Comparison of ENCODE assay signal across 18 cellular contexts in the genomic region with DNA sequence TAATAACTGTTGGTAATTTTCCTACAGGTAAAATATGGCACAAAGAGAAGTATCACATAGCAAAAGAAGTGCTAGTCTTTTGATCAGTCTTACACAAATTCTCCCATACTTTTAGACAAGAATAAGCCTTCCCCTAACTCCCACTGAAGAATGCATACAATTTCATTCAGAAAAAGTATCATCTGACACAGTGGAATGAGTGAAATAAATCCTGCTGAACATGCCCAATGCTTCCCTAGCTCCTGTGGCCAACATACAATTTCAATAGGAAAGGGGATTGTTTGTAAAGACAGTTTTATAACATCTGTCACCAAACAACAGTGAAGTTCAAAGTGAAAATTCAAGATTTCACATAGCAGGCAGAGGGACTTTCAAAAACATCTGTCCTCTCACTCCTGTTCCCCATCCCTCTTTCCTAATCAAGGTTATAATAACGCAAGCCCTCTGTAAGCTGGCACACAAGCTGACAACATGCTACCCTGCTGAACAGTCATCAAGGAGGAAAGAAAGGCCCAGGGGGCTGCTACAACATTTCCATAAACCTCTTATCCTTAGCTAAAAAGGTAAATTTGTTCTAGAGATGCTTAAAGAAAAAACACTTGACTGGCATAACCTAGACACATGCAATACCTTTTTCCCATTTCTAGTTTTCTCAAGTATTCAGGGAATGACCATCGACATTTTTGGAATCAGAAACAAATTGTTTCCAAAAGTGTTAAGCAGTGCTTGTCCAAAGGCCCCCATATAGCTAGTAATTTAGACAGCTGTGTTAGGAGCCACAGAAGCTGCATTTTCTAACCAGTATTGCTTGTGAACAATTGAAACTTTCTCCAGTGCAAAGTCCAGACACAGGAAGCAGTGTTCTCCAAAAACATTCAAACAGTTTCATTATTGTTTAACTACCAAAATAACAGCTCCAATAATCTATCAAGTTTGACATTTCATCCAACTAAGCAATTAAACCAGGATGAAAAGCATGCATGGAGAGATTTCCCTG. TPM values are rescaled to one million over a fixed set of nuclear protein-coding genes. Genes with fewer than 3 reads are reported as not detected.
A peak's percentile ranks its signal among the peaks of the same experiment; 100 is the strongest.
DNase-seq lines count a peak whose midpoint lies in the region; ATAC-seq and TF ChIP-seq lines count a peak whose summit lies in the region.
"Had no signal": no experiment of that assay in that cellular context is flagged by ENCODE, and none has a peak within 500 bp of the region (broad histone marks: within the 10 kb centered on the region; RNA-seq: fewer than 3 reads in every experiment).

No MANE protein-coding gene starts in this region.

- intact Hi-C loops in CD4-positive, alpha-beta memory T cell (cut with micrococcal nuclease), result loop anchor here (1.0 kb wide), 1 partner anchor 13 kb away; no protein-coding TSS in a partner anchor
- intact Hi-C loops in PC-9 (cut with micrococcal nuclease; ENCODE audit: unreplicated experiment) (no loop called here), colonic mucosa (cut with DNase I) (no loop called here), lower leg skin (cut with DNase I; ENCODE audit: low total_unique reads) (no loop called here), stomach (cut with DNase I; ENCODE audit: low total_unique reads) (no loop called here)
- intact Hi-C loops in naive thymus-derived CD4-positive, alpha-beta T cell (cut with micrococcal nuclease), result loop anchor here in 1 of 2 donors (1.0 kb wide), 1 partner anchor 14 kb away; no protein-coding TSS in a partner anchor

- WGBS in lower leg skin, 2 donors, result 65 to 70% methylated on average over 2 of the region's 2 CpGs
- WGBS in stomach, 5 donors, result 29 to 49% (median 40%) methylated on average over 2 of the region's 2 CpGs

- POLR2A ChIA-PET in CD4-positive, alpha-beta memory T cell (lab: Charles Lee; ENCODE audit: partially characterized antibody), result interaction anchor here (0.8 to 3.4 kb wide), 6 partner anchors 7 to 21 kb away, joined by 4 to 19 read pairs (median 6); partner anchors contain the start of gene RFFL
- POLR2A ChIA-PET in PC-9 (lab: Charles Lee; ENCODE audit: unreplicated experiment), result interaction anchor here (0.7 kb wide), 1 partner anchor 61 kb away, joined by 5 read pairs; no protein-coding TSS in a partner anchor
- POLR2A ChIA-PET in naive thymus-derived CD4-positive, alpha-beta T cell (lab: Charles Lee), result interaction anchor here (0.6 to 2.7 kb wide), 6 partner anchors 9 to 53 kb away, joined by 3 to 14 read pairs (median 4); no protein-coding TSS in a partner anchor

- CTCF ChIA-PET in CD4-positive, alpha-beta memory T cell (lab: Charles Lee; ENCODE audit: partially characterized antibody), result interaction anchor here (0.6 to 4.1 kb wide), 5 partner anchors 10 to 75 kb away, joined by 3 to 22 read pairs (median 3); partner anchors contain the start of gene RFFL
- CTCF ChIA-PET in PC-9 (lab: Charles Lee), result no interaction called here
- CTCF ChIA-PET in naive thymus-derived CD4-positive, alpha-beta T cell (lab: Charles Lee), result interaction anchor here (0.6 to 3.8 kb wide), 3 partner anchors 12 to 692 kb away, joined by 3 to 11 read pairs (median 3); partner anchors contain the start of gene RFFL

- 0 out of 2 replicates have a peak, but pooled peaks cover 7% of the 10 kb centered on the region for H4K20me1 ChIP-seq in PC-9 (ENCODE audit: insufficient read depth)

- H3K9ac ChIP-seq in colonic mucosa (ENCODE audit: low read depth in 2 of 2, low read length in 2 of 2), result peak overlapping the region in 1 of 2 donors; percentile 13

- peak overlapping the region; percentile 60 for H3K4me2 ChIP-seq in PC-9

- TF ChIP-seq EP300 in stomach (IDR thresholded peaks at IDR 0.05), result no peak

- H3K4me3 ChIP-seq in CD4-positive, alpha-beta memory T cell (ENCODE audit: low read length in 2 of 2), result no peak overlapping the region
- H3K4me3 ChIP-seq in PC-9 (no peak overlapping the region), colonic mucosa (no peak overlapping the region), lower leg skin (ENCODE audit: low read depth, poor library complexity, severe bottlenecking) (no peak overlapping the region), stomach (no peak overlapping the region)
- H3K4me3 ChIP-seq in naive thymus-derived CD4-positive, alpha-beta T cell (ENCODE audit: low read length), result no peak overlapping the region
- H3K4me3 ChIP-seq: ovary had no signal

- peaks cover 3 to 6% of the 10 kb centered on the region in 2 donors for H3K36me3 Mint-ChIP-seq in CD4-positive, alpha-beta memory T cell
- H3K36me3 Mint-ChIP-seq in naive thymus-derived CD4-positive, alpha-beta T cell, result peaks cover 0 to 34% (median 3%) of the 10 kb centered on the region in 5 donors
- H3K36me3 Mint-ChIP-seq: IgD-negative memory B cell had no signal

- TF ChIP-seq CTCF in PC-9 (conservative IDR thresholded peaks at IDR 0.05) (no peak), colonic mucosa (IDR thresholded peaks at IDR 0.05) (no peak), lower leg skin (IDR thresholded peaks at IDR 0.05) (no peak), stomach (IDR thresholded peaks at IDR 0.05) (no peak)

- no peak for TF ChIP-seq POLR2A in lower leg skin (IDR thresholded peaks at IDR 0.05)
- no peak for TF ChIP-seq POLR2A in stomach (IDR thresholded peaks at IDR 0.05)

- peak overlapping the region in 7 of 8 donors; percentile 42 to 79 (median 63) for H3K4me3 Mint-ChIP-seq in CD4-positive, alpha-beta memory T cell
- H3K4me3 Mint-ChIP-seq in naive thymus-derived CD4-positive, alpha-beta T cell, result peak overlapping the region; percentile 30 to 78 (median 58)

- peaks cover 44% of the 10 kb centered on the region for H3F3A ChIP-seq in PC-9 (ENCODE audit: insufficient read depth, low read depth)

- peaks cover 53 to 75% (median 67%) of the 10 kb centered on the region in 4 donors for H3K4me1 Mint-ChIP-seq in CD4-positive, alpha-beta memory T cell
- H3K4me1 Mint-ChIP-seq in naive thymus-derived CD4-positive, alpha-beta T cell, result peaks cover 44 to 84% (median 67%) of the 10 kb centered on the region in 7 donors

- no peaks in the 10 kb centered on the region for H3K9me2 ChIP-seq in PC-9 (ENCODE audit: insufficient read depth)

- H3K36me3 ChIP-seq in CD4-positive, alpha-beta memory T cell (ENCODE audit: insufficient read depth, low read length), result no peaks in the 10 kb centered on the region
- H3K36me3 ChIP-seq in PC-9 (ENCODE audit: low read depth) (no peaks in the 10 kb centered on the region), colonic mucosa (no peaks in the 10 kb centered on the region), stomach (peaks cover 0 to 8% (median 0%) of the 10 kb centered on the region in 4 donors)
- H3K36me3 ChIP-seq in naive thymus-derived CD4-positive, alpha-beta T cell (ENCODE audit: control insufficient read depth in 2 of 3, insufficient read depth in 3 of 3, low read length in 3 of 3), result no peaks in the 10 kb centered on the region
- H3K36me3 ChIP-seq: ovary had no signal

- H3K9me3 ChIP-seq in CD4-positive, alpha-beta memory T cell (ENCODE audit: control insufficient read depth in 1 of 2, low read length in 2 of 2), result no peaks in the 10 kb centered on the region
- H3K9me3 ChIP-seq in PC-9 (ENCODE audit: insufficient read depth, low read depth) (no peaks in the 10 kb centered on the region), colonic mucosa (no peaks in the 10 kb centered on the region), stomach (no peaks in the 10 kb centered on the region)
- no peaks in the 10 kb centered on the region for H3K9me3 ChIP-seq in naive thymus-derived CD4-positive, alpha-beta T cell (ENCODE audit: control insufficient read depth in 2 of 3, low read length in 3 of 3)
- H3K9me3 ChIP-seq: ovary had no signal

- DNase-seq in CD4-positive, alpha-beta memory T cell, result no peak
- DNase-seq in PC-9 (no peak), colonic mucosa (no peak), 8988T (no peak), lower leg skin (ENCODE audit: low spot score in 2 of 2) (no peak), stomach (no peak), cerebellar cortex (ENCODE audit: low spot score) (no peak)
- DNase-seq in naive thymus-derived CD4-positive, alpha-beta T cell, result no peak
- DNase-seq: activated CD8-positive, alpha-beta memory T cell treated with anti-CD3 and anti-CD28 coated beads, Interleukin-2, amount 50 U/mL, for 48 hours; COR-L47; H7; NCI-H187; ovary; stimulated activated CD4-positive, alpha-beta T cell treated with anti-CD3 and anti-CD28 coated beads, Interleukin-2, amount 100 ng/mL, for 48 hours had no signal

- H3K27me3 Mint-ChIP-seq in CD4-positive, alpha-beta memory T cell, result no peaks in the 10 kb centered on the region
- no peaks in the 10 kb centered on the region for H3K27me3 Mint-ChIP-seq in naive thymus-derived CD4-positive, alpha-beta T cell
- H3K27me3 Mint-ChIP-seq: IgD-negative memory B cell; stimulated activated naive CD8-positive, alpha-beta T cell treated with anti-CD3 and anti-CD28 coated beads, Interleukin-15, Interleukin-2, amounts not matched to agents 100 ng/mL and 50 ng/mL, for 24 hours had no signal

- H3K27ac ChIP-seq in CD4-positive, alpha-beta memory T cell (ENCODE audit: low read depth, low read length), result peak overlapping the region; percentile 20
- no peak overlapping the region; the same call in 1 of the 2 replicates for H3K27ac ChIP-seq in PC-9
- H3K27ac ChIP-seq in colonic mucosa, result peak overlapping the region; percentile 52
- peak overlapping the region; percentile 39 for H3K27ac ChIP-seq in naive thymus-derived CD4-positive, alpha-beta T cell (ENCODE audit: low read depth, low read length)
- H3K27ac ChIP-seq in stomach, result no peak overlapping the region
- H3K27ac ChIP-seq: ovary had no signal

- no peaks in the 10 kb centered on the region for H3K9me3 Mint-ChIP-seq in CD4-positive, alpha-beta memory T cell
- H3K9me3 Mint-ChIP-seq in naive thymus-derived CD4-positive, alpha-beta T cell, result no peaks in the 10 kb centered on the region
- H3K9me3 Mint-ChIP-seq: IgD-negative memory B cell; stimulated activated naive CD8-positive, alpha-beta T cell treated with anti-CD3 and anti-CD28 coated beads, Interleukin-15, Interleukin-2, amounts not matched to agents 100 ng/mL and 50 ng/mL, for 24 hours had no signal

- H3K27ac Mint-ChIP-seq in CD4-positive, alpha-beta memory T cell, result peak overlapping the region; percentile 43 to 87 (median 75)
- peak overlapping the region; percentile 34 to 89 (median 72) for H3K27ac Mint-ChIP-seq in naive thymus-derived CD4-positive, alpha-beta T cell

- no TSS peak for BruUV-seq in PC-9 (replicated peaks; lab: Mats Ljungman, UMichigan)

- H3K27me3 ChIP-seq in CD4-positive, alpha-beta memory T cell (ENCODE audit: insufficient read depth, low read length), result no peaks in the 10 kb centered on the region
- H3K27me3 ChIP-seq in PC-9 (ENCODE audit: insufficient read depth, low read depth), result no peaks in the 10 kb centered on the region
- H3K27me3 ChIP-seq in colonic mucosa, result no peaks in the 10 kb centered on the region
- H3K27me3 ChIP-seq in naive thymus-derived CD4-positive, alpha-beta T cell (ENCODE audit: control insufficient read depth in 2 of 2, insufficient read depth in 2 of 2, low read length in 2 of 2), result no peaks in the 10 kb centered on the region
- no peaks in the 10 kb centered on the region for H3K27me3 ChIP-seq in stomach
- H3K27me3 ChIP-seq: ovary had no signal

- no peak for ATAC-seq in naive thymus-derived CD4-positive, alpha-beta T cell

- peaks cover 43% of the 10 kb centered on the region for H3K79me2 ChIP-seq in PC-9 (ENCODE audit: low read depth)

- H3K4me1 ChIP-seq in CD4-positive, alpha-beta memory T cell (ENCODE audit: insufficient read depth, low read length), result peaks cover 75% of the 10 kb centered on the region
- H3K4me1 ChIP-seq in PC-9 (replicated peaks; ENCODE audit: insufficient read depth), result peaks cover 49% of the 10 kb centered on the region
- peaks cover 9% of the 10 kb centered on the region for H3K4me1 ChIP-seq in colonic mucosa
- peaks cover 46 to 50% of the 10 kb centered on the region in 2 donors for H3K4me1 ChIP-seq in naive thymus-derived CD4-positive, alpha-beta T cell (ENCODE audit: control insufficient read depth in 2 of 2, insufficient read depth in 2 of 2, low read length in 2 of 2)
- H3K4me1 ChIP-seq in stomach, result peaks cover 5 to 59% (median 28%) of the 10 kb centered on the region in 4 donors

- H2AFZ ChIP-seq in PC-9, result no peak overlapping the region

RNA-seq across cellular contexts. Expression of gene RFFL, which starts 11.5 kb away (rescaled TPM):
- 10 to 100 TPM; 72.1 to 82.3 TPM for total RNA-seq in CD4-positive, alpha-beta memory T cell
- 10 to 100 TPM; 48.3 to 51.0 TPM for polyA plus RNA-seq in CD4-positive, alpha-beta memory T cell
- total RNA-seq in PC-9 (2021) (36.7 and 38.1 TPM in 2 replicates), colonic mucosa (10 to 100 TPM; 48.4 to 82.5 TPM), lower leg skin (10 to 100 TPM; 16.5 to 31.9 (median 21.4) TPM), stomach (10 to 100 TPM; 10.7 to 31.0 (median 20.4) TPM)
- 10 to 100 TPM; 45.0 to 74.7 (median 55.7) TPM for total RNA-seq in naive thymus-derived CD4-positive, alpha-beta T cell
- polyA plus RNA-seq in naive thymus-derived CD4-positive, alpha-beta T cell, result 10 to 100 TPM; 36.4 to 47.1 TPM
- polyA plus RNA-seq in stomach, result 10 to 100 TPM in 1 of 3 donors, 1 to 10 TPM in 2; 6.2 to 14.5 (median 7.2) TPM

RNA-seq across cellular contexts. Expression of gene RAD51D, which starts 44.7 kb away (rescaled TPM):
- 10 to 100 TPM; 21.5 to 29.2 TPM for total RNA-seq in CD4-positive, alpha-beta memory T cell
- polyA plus RNA-seq in CD4-positive, alpha-beta memory T cell, result 10 to 100 TPM in 1 of 2 donors, 1 to 10 TPM in 1; 6.1 to 12.0 TPM
- total RNA-seq in PC-9 (2021), result 7.8 and 9.7 TPM in 2 replicates
- 10 to 100 TPM in 1 of 2 donors, 1 to 10 TPM in 1; 6.1 to 17.3 TPM for total RNA-seq in colonic mucosa
- total RNA-seq in naive thymus-derived CD4-positive, alpha-beta T cell, result 10 to 100 TPM; 15.0 to 34.2 (median 25.4) TPM
- 10 to 100 TPM in 1 of 2 donors, 1 to 10 TPM in 1; 7.0 to 17.6 TPM for polyA plus RNA-seq in naive thymus-derived CD4-positive, alpha-beta T cell
- total RNA-seq in lower leg skin, result 1 to 10 TPM; 2.8 to 5.9 (median 3.8) TPM
- 10 to 100 TPM in 1 of 5 donors, 1 to 10 TPM in 4; 2.2 to 31.5 (median 3.5) TPM for total RNA-seq in stomach
- 1 to 10 TPM; 2.9 to 5.0 (median 3.1) TPM for polyA plus RNA-seq in stomach

RNA-seq across cellular contexts. Expression of gene FNDC8, which starts 46.4 kb away (rescaled TPM):
- total RNA-seq in CD4-positive, alpha-beta memory T cell, result not detected
- polyA plus RNA-seq in CD4-positive, alpha-beta memory T cell, result not detected
- total RNA-seq in PC-9 (2021) (not detected in 2 replicates), colonic mucosa (not detected), lower leg skin (not detected), stomach (not detected)
- not detected for total RNA-seq in naive thymus-derived CD4-positive, alpha-beta T cell
- not detected for polyA plus RNA-seq in naive thymus-derived CD4-positive, alpha-beta T cell
- polyA plus RNA-seq in stomach, result not detected
- total RNA-seq: cardiac septum, kidney epithelial cell, ovary had no signal
- polyA plus RNA-seq: IgD-negative memory B cell, ovary had no signal

Comparison
In these comparisons a context has a peak if more than half of its experiments do, and no peak if none do; other contexts are left out.
1. H3K27ac ChIP-seq: peak in CD4-positive, alpha-beta memory T cell (single experiment), colonic mucosa (single experiment) and naive thymus-derived CD4-positive, alpha-beta T cell (single experiment); none in PC-9 (single experiment) and stomach (0 of 5).